Comparison of ENCODE assay signal across 29 cellular contexts in the genomic region with DNA sequence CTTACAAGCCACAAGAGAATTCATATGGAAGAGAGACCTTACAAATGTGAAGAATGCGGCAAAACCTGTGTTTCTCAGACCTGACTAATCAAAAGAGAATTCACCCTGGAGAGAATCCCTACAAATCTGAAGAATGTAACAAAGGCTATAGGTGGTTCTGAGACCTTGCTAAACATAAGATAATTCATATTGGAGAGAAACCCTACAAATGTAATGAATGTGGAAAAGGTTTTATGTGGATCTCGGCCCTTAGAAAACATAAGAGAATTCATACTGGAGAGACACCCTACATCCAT. TPM values are rescaled to one million over a fixed set of nuclear protein-coding genes. Genes with fewer than 3 reads are reported as not detected.
"Had no signal": no experiment of that assay in that cellular context is flagged by ENCODE, and none has a peak within 500 bp of the region (broad histone marks: within the 10 kb centered on the region; RNA-seq: fewer than 3 reads in every experiment).

No MANE protein-coding gene starts in this region.

- H3K27me3 ChIP-seq: colonic mucosa, esophagus muscularis mucosa, foreskin keratinocyte, gastroesophageal sphincter, heart left ventricle, hepatocyte had no signal

- FAIRE-seq: endothelial cell of umbilical vein, frontal cortex, kidney had no signal

- H3K9me3 ChIP-seq: left ventricle myocardium inferior had no signal

- H3K27me3 Mint-ChIP-seq: dendritic cell treated with granulocyte-macrophage colony-stimulating factor and Interleukin-4, amounts not matched to agents 40 ng/mL and 50 ng/mL, for 4 days; effector memory CD8-positive, alpha-beta T cell had no signal

- H3K4me1 Mint-ChIP-seq: immature natural killer cell, mesothelial cell of epicardium had no signal

- H2AFZ ChIP-seq: hepatocyte had no signal

- H3K4me3 Mint-ChIP-seq: dendritic cell treated with granulocyte-macrophage colony-stimulating factor and Interleukin-4, amounts not matched to agents 40 ng/mL and 50 ng/mL, for 4 days; effector memory CD8-positive, alpha-beta T cell; immature natural killer cell; mesothelial cell of epicardium had no signal

- H3K4me1 ChIP-seq: colonic mucosa, esophagus muscularis mucosa, foreskin keratinocyte, gastroesophageal sphincter, heart left ventricle, left ventricle myocardium inferior, lower lobe of right lung had no signal

- H3K36me3 ChIP-seq: colonic mucosa, lower lobe of right lung had no signal

- H3K79me2 ChIP-seq: hepatocyte had no signal

- H3K4me2 ChIP-seq: hepatocyte had no signal

- H3K27ac ChIP-seq: colonic mucosa, esophagus muscularis mucosa, foreskin keratinocyte, gastroesophageal sphincter, heart left ventricle, hepatocyte, left ventricle myocardium inferior, lower lobe of right lung had no signal

- DNase-seq: colonic mucosa; cortex of kidney; effector CD8-positive, alpha-beta T cell; effector memory CD8-positive, alpha-beta T cell; foreskin keratinocyte; heart left ventricle; hypothalamus; immature natural killer cell; islet precursor cell; kidney; kidney glomerular epithelial cell; left colon; left ventricle myocardium inferior; lower lobe of right lung; mesenchymal stem cell; mucosa of descending colon had no signal

- H3K27ac Mint-ChIP-seq: dendritic cell treated with granulocyte-macrophage colony-stimulating factor and Interleukin-4, amounts not matched to agents 40 ng/mL and 50 ng/mL, for 4 days; effector memory CD8-positive, alpha-beta T cell; immature natural killer cell; mesothelial cell of epicardium had no signal

- H3K4me3 ChIP-seq: colonic mucosa, esophagus muscularis mucosa, gastroesophageal sphincter, heart left ventricle, hepatocyte, left ventricle myocardium inferior, lower lobe of right lung, mucosa of descending colon had no signal

- ATAC-seq: effector memory CD8-positive, alpha-beta T cell; foreskin keratinocyte; gastroesophageal sphincter; heart left ventricle; left colon; left lobe of liver; lower lobe of right lung; mucosa of descending colon had no signal

RNA-seq across cellular contexts. Expression of a gene that starts 33.4 kb away (rescaled TPM):
- total RNA-seq: chondrocyte, endothelial cell of umbilical vein, epithelial cell of proximal tubule, fibroblast of villous mesenchyme, hepatocyte, mesothelial cell of epicardium, myocyte had no signal
- polyA plus RNA-seq: endothelial cell of umbilical vein, fibroblast of lung, foreskin keratinocyte, hepatocyte had no signal
